Comparison of ENCODE assay signal across 14 cellular contexts in genomic region chr19:10278935-10279334, GRCh38. TPM values are rescaled to one million over a fixed set of nuclear protein-coding genes. Genes with fewer than 3 reads are reported as not detected.
"Had no signal": no experiment of that assay in that cellular context is flagged by ENCODE, and none has a peak within 500 bp of the region (broad histone marks: within the 10 kb centered on the region; RNA-seq: fewer than 3 reads in every experiment).

No MANE protein-coding gene starts in this region.

- ATAC-seq: esophagus mucosa; naive thymus-derived CD8-positive, alpha-beta T cell had no signal

- H3K27ac ChIP-seq: adrenal gland, left ventricle myocardium inferior, transverse colon had no signal

- H3K9me3 ChIP-seq: adrenal gland, left ventricle myocardium inferior, transverse colon had no signal

- H3K27me3 Mint-ChIP-seq: activated naive CD4-positive, alpha-beta T cell treated with anti-CD3 and anti-CD28 coated beads, Interleukin-2, amount 10 ng/mL, durations not matched to agents 7 days and 5 days; naive thymus-derived CD8-positive, alpha-beta T cell had no signal

- H3K36me3 ChIP-seq: transverse colon had no signal

- H3K27me3 ChIP-seq: adrenal gland, transverse colon had no signal

- FAIRE-seq: endometrium had no signal

- H3K4me1 ChIP-seq: adrenal gland, left ventricle myocardium inferior, transverse colon had no signal

- H3K4me3 Mint-ChIP-seq: activated naive CD4-positive, alpha-beta T cell treated with anti-CD3 and anti-CD28 coated beads, Interleukin-2, amount 10 ng/mL, durations not matched to agents 7 days and 5 days had no signal

- H3K9me3 Mint-ChIP-seq: activated naive CD4-positive, alpha-beta T cell treated with anti-CD3 and anti-CD28 coated beads, Interleukin-2, amount 10 ng/mL, durations not matched to agents 7 days and 5 days; naive thymus-derived CD8-positive, alpha-beta T cell had no signal

- DNase-seq: activated CD4-positive, alpha-beta T cell treated with anti-CD3 and anti-CD28 coated beads, Interleukin-2, amount 50 U/mL, for 48 hours; activated CD4-positive, CD25-positive, alpha-beta regulatory T cell treated with anti-CD3 and anti-CD28 coated beads, Interleukin-2, amount 50 U/mL, for 72 hours; activated naive CD4-positive, alpha-beta T cell treated with anti-CD3 and anti-CD28 coated beads, Interleukin-2, amount 10 ng/mL, durations not matched to agents 7 days and 5 days; adrenal gland; islet precursor cell; left ventricle myocardium inferior; mesenchymal stem cell; naive thymus-derived CD8-positive, alpha-beta T cell; posterior cingulate gyrus; stimulated activated naive CD4-positive, alpha-beta T cell; T1000; transverse colon had no signal

- H3K4me3 ChIP-seq: adrenal gland, left ventricle myocardium inferior, transverse colon had no signal

- H3K27ac Mint-ChIP-seq: activated naive CD4-positive, alpha-beta T cell treated with anti-CD3 and anti-CD28 coated beads, Interleukin-2, amount 10 ng/mL, durations not matched to agents 7 days and 5 days had no signal

RNA-seq across cellular contexts. Expression of gene ICAM4, which starts 7.8 kb away (rescaled TPM):
- total RNA-seq: esophagus mucosa had no signal

RNA-seq across cellular contexts. Expression of gene ICAM5, which starts 10.8 kb away (rescaled TPM):
- total RNA-seq: naive thymus-derived CD8-positive, alpha-beta T cell had no signal
- polyA plus RNA-seq: naive thymus-derived CD8-positive, alpha-beta T cell had no signal
